8 cellular contexts compared by ENCODE assay signal in the genomic region with DNA sequence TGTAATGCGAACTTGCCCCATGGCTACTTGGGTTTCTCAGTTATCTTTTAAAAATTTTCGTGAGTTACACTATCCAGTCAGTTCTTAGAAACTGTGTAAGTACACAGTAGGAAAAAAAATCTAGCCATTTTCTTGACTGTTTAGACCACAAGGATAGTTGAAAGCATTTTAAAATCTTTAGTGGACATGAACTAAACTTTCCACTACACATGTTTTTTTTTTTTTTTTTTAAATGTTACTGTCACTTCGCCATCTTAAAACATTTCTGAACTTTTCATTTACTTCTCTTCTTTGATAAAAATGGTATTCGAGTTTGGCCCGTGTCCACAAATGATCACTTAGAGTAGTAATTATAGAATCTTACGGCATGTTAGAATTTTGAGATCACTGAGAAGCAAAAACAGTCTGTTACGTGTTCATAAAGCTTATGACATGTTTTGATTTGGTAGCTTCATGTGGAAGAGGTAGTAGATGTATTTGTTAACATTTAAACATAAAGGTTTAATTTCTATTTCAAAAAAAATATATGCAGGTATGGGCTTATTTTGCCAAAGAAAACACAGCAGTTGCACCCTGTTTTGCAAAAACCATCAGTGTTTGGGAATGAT. TPM values are rescaled to one million over a fixed set of nuclear protein-coding genes. Genes with fewer than 3 reads are reported as not detected.
DNase-seq lines count a peak whose midpoint lies in the region; ATAC-seq and TF ChIP-seq lines count a peak whose summit lies in the region.

No MANE protein-coding gene starts in this region.

- H3K4me3 ChIP-seq in GM12864 (ENCODE audit: low read depth, low read length) (peak overlapping the region; percentile 79), SJCRH30 (peak overlapping the region; percentile 88), rectal smooth muscle tissue (ENCODE audit: low read length) (peak overlapping the region; percentile 99)

- peak overlapping the region; percentile 97 for H3K27ac ChIP-seq in SJCRH30
- H3K27ac ChIP-seq in rectal smooth muscle tissue (ENCODE audit: low read depth, low read length): peak overlapping the region; percentile 99
- H3K27ac ChIP-seq in caudate nucleus (ENCODE audit: low read depth, low read length): no peak overlapping the region

- no peaks in the 10 kb centered on the region for H3K9me3 ChIP-seq in SJCRH30 (replicated peaks)

- H3K36me3 ChIP-seq in SJCRH30: peaks cover 25% of the 10 kb centered on the region
- peaks cover 2% of the 10 kb centered on the region for H3K36me3 ChIP-seq in rectal smooth muscle tissue (ENCODE audit: control insufficient read depth, insufficient read depth, low read length)

- no peak for DNase-seq in GM12864 (ENCODE audit: low read depth)
- peak in 1 of 2 experiments; percentile 25 for DNase-seq in SJCRH30
- peak; percentile 48 for DNase-seq in fibroblast of peridontal ligament (ENCODE audit: extremely low read depth)
- no peak for DNase-seq in T-helper 9 cell
- DNase-seq in caudate nucleus (lab: John Stamatoyannopoulos, UW): no peak

- TF ChIP-seq CTCF in GM12864 (IDR thresholded peaks at IDR 0.05; ENCODE audit: low read depth, low read length, missing control alignments): no peak

- H3K27me3 ChIP-seq in SJCRH30 (no peaks in the 10 kb centered on the region), rectal smooth muscle tissue (ENCODE audit: control insufficient read depth, insufficient read depth, low read length) (no peaks in the 10 kb centered on the region)

- ATAC-seq in HG02678 (IDR thresholded peaks at IDR 0.05; ENCODE audit: unreplicated experiment) (no peak), HG03469 (IDR thresholded peaks at IDR 0.05; ENCODE audit: unreplicated experiment) (no peak)

- H3K9ac ChIP-seq in rectal smooth muscle tissue (ENCODE audit: low read length): peak overlapping the region; percentile 99

- H3K4me1 ChIP-seq in SJCRH30 (no peaks in the 10 kb centered on the region), rectal smooth muscle tissue (ENCODE audit: control insufficient read depth, insufficient read depth, low read length) (peaks cover 9% of the 10 kb centered on the region)

RNA-seq across cellular contexts. Expression of a gene that starts 1.0 kb away (rescaled TPM):
- total RNA-seq in SJCRH30 (2014; rRNA removed; shearing (Covaris generic)): 21.1 and 27.3 TPM in 2 replicates
